Comparison of ENCODE assay signal across 1 cellular context in the genomic region with DNA sequence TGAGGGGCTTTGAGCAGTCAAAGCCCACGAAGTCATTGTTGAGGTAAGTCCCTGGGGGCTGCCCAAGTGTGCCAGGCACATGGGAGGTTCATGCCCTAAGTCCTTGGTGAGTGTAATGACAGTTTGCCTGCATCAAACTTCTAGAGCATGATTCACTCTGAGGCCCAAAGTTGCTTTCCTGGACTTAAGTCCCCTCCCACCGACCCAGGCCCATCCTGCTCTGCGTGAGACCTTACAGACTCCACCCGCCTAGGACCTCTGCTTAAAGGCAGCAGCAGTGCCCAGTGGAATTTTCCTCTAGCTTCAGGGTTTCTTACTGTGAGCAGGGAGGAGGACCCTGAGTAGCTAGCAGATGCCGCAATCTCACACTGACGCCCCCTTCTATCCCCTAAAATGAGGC.
TF ChIP-seq lines count a peak whose summit lies in the region.

No MANE protein-coding gene starts in this region.

TF ChIP-seq in GM23338, 12 proteins besides CTCF, POLR2A, EP300 and RAD21 (continued from another document):
- TF ChIP-seq ZNF462 (CRISPR knock-in tag; IDR thresholded peaks at IDR 0.05) (no peak), ZNF331 (CRISPR knock-in tag; IDR thresholded peaks at IDR 0.05; ENCODE audit: low read depth) (no peak), NANOG (IDR thresholded peaks at IDR 0.05; ENCODE audit: borderline replicate concordance) (no peak), EZH2phosphoT487 (IDR thresholded peaks at IDR 0.05; ENCODE audit: unreplicated experiment) (no peak), ETS1 (IDR thresholded peaks at IDR 0.05) (no peak), CREB1 (CRISPR knock-in tag; IDR thresholded peaks at IDR 0.05; ENCODE audit: low read depth) (no peak), ZNF114 (CRISPR knock-in tag; IDR thresholded peaks at IDR 0.05) (no peak), STAT1 (IDR thresholded peaks at IDR 0.05; ENCODE audit: unreplicated experiment) (no peak)
- TF ChIP-seq, protein P1, sequence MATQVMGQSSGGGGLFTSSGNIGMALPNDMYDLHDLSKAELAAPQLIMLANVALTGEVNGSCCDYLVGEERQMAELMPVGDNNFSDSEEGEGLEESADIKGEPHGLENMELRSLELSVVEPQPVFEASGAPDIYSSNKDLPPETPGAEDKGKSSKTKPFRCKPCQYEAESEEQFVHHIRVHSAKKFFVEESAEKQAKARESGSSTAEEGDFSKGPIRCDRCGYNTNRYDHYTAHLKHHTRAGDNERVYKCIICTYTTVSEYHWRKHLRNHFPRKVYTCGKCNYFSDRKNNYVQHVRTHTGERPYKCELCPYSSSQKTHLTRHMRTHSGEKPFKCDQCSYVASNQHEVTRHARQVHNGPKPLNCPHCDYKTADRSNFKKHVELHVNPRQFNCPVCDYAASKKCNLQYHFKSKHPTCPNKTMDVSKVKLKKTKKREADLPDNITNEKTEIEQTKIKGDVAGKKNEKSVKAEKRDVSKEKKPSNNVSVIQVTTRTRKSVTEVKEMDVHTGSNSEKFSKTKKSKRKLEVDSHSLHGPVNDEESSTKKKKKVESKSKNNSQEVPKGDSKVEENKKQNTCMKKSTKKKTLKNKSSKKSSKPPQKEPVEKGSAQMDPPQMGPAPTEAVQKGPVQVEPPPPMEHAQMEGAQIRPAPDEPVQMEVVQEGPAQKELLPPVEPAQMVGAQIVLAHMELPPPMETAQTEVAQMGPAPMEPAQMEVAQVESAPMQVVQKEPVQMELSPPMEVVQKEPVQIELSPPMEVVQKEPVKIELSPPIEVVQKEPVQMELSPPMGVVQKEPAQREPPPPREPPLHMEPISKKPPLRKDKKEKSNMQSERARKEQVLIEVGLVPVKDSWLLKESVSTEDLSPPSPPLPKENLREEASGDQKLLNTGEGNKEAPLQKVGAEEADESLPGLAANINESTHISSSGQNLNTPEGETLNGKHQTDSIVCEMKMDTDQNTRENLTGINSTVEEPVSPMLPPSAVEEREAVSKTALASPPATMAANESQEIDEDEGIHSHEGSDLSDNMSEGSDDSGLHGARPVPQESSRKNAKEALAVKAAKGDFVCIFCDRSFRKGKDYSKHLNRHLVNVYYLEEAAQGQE (IDR thresholded peaks at IDR 0.05; ENCODE audit: unreplicated experiment) = no peak
